Comparison of ENCODE assay signal across 8 cellular contexts in genomic region chr19:45250216-45250831, GRCh38. TPM values are rescaled to one million over a fixed set of nuclear protein-coding genes. Genes with fewer than 3 reads are reported as not detected.
A peak's percentile ranks its signal among the peaks of the same experiment; 100 is the strongest.
DNase-seq lines count a peak whose midpoint lies in the region; ATAC-seq and TF ChIP-seq lines count a peak whose summit lies in the region.

No MANE protein-coding gene starts in this region.

- no peak for DNase-seq in sciatic nerve (ENCODE audit: low spot score)
- no peak for DNase-seq in stimulated activated CD4-positive, alpha-beta T cell treated with anti-CD3 and anti-CD28 coated beads, Interleukin-2, amount 100 ng/mL, for 48 hours
- DNase-seq in NCI-H446 treated with DMSO at 0.1 percent for 48 hours (lab: John Stamatoyannopoulos, UW): no peak
- DNase-seq in iPS-NIHi11 (ENCODE audit: low spot score): no peak

- no peaks in the 10 kb centered on the region for H3K36me3 ChIP-seq in gastroesophageal sphincter

- TF ChIP-seq POLR2A in gastroesophageal sphincter (IDR thresholded peaks at IDR 0.05): no peak

- peak overlapping the region; percentile 97 for H3K4me3 ChIP-seq in gastroesophageal sphincter

- 13 to 54% methylated on average over 3 to 4 of the region's 14 CpGs for WGBS in gastroesophageal sphincter (ENCODE audit: low coverage in 1 of 2), 2 donors

- intact Hi-C loops in sciatic nerve (cut with DNase I): loop anchor here (5.0 kb wide), 1 partner anchor 163 kb away; no protein-coding TSS in a partner anchor

- no peak for TF ChIP-seq EP300 in gastroesophageal sphincter (IDR thresholded peaks at IDR 0.05)

- H3K4me1 ChIP-seq in gastroesophageal sphincter: peaks cover 3 to 59% (median 25%) of the 10 kb centered on the region in 3 donors

- ATAC-seq in GM18867 (IDR thresholded peaks at IDR 0.05; ENCODE audit: unreplicated experiment) (peak; percentile 6), gastroesophageal sphincter (no peak), sciatic nerve (peak; percentile 2), HG02610 (IDR thresholded peaks at IDR 0.05; ENCODE audit: unreplicated experiment) (no peak)

- no peaks in the 10 kb centered on the region for H3K9me3 ChIP-seq in gastroesophageal sphincter

- TF ChIP-seq CTCF in VCaP (conservative IDR thresholded peaks at IDR 0.05) (no peak), gastroesophageal sphincter (IDR thresholded peaks at IDR 0.05) (no peak)

- H3K27ac ChIP-seq in VCaP (peak overlapping the region; percentile 77; the same call in 1 of the 2 replicates), gastroesophageal sphincter (peak overlapping the region in 3 of 4 donors; percentile 80 to 89 (median 81))

- H3K27me3 ChIP-seq in gastroesophageal sphincter: no peaks in the 10 kb centered on the region

RNA-seq across cellular contexts. Expression of gene MARK4, which starts 0.7 kb away (rescaled TPM):
- 10 to 100 TPM; 14.0 to 35.5 (median 20.6) TPM for total RNA-seq in gastroesophageal sphincter
- total RNA-seq in sciatic nerve: 37.5 TPM

RNA-seq across cellular contexts. Expression of gene EXOC3L2, which starts 5.1 kb away (rescaled TPM):
- total RNA-seq in gastroesophageal sphincter (1 to 10 TPM; 1.2 to 2.9 (median 2.0) TPM), sciatic nerve (4.9 TPM)

Comparison
In these comparisons a context has a peak if more than half of its experiments do, and no peak if none do; other contexts are left out.
1. ATAC-seq: peak in GM18867 (single experiment) and sciatic nerve (single experiment); none in gastroesophageal sphincter (single experiment) and HG02610 (single experiment).